18 cellular contexts compared by ENCODE assay signal in the genomic region with DNA sequence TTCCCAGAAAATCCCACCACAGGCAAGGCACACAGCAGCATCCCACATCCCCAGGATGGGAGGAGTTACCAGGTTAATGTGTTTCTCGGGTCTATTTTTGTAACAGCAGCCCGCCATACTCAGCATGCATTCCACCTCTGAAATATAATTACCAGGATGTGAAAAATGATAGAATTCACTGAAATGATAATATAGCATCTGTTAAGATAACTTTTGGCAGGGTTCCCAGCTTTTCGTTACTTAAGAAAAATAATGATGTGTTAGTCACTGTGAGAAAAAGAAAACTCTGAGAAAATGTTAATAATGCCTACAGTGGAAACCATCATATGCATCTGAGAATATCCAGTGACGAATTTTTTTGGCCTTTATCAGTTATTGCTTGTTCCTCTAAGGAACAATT.
DNase-seq lines count a peak whose midpoint lies in the region; ATAC-seq and TF ChIP-seq lines count a peak whose summit lies in the region.
"Had no signal": no experiment of that assay in that cellular context is flagged by ENCODE, and none has a peak within 500 bp of the region (broad histone marks: within the 10 kb centered on the region; RNA-seq: fewer than 3 reads in every experiment).

No MANE protein-coding gene starts in this region.

- H3K4me2 ChIP-seq in PC-3 (ENCODE audit: low read length): no peak overlapping the region

- no peak overlapping the region for H3K9ac ChIP-seq in PC-3 (ENCODE audit: low read length)

- no peaks in the 10 kb centered on the region for H3K36me3 Mint-ChIP-seq in T-helper 17 cell (ENCODE audit: low read depth)

- no peaks in the 10 kb centered on the region for H3K4me1 Mint-ChIP-seq in T-helper 17 cell
- H3K4me1 Mint-ChIP-seq: nephron progenitor cell had no signal

- H3K4me3 Mint-ChIP-seq in T-helper 17 cell: no peak overlapping the region
- H3K4me3 Mint-ChIP-seq: nephron progenitor cell had no signal

- H2AFZ ChIP-seq in PC-3 (ENCODE audit: low read length): no peak overlapping the region

- H3K27ac Mint-ChIP-seq in T-helper 17 cell: no peak overlapping the region
- H3K27ac Mint-ChIP-seq: nephron progenitor cell had no signal

- H3K4me1 ChIP-seq in PC-3 (ENCODE audit: insufficient read depth, low read length): no peaks in the 10 kb centered on the region

- ATAC-seq in PC-3 (no peak), HG03439 (IDR thresholded peaks at IDR 0.05; ENCODE audit: unreplicated experiment) (no peak), T-helper 17 cell (no peak)
- ATAC-seq: HepG2, sciatic nerve had no signal

- no peak overlapping the region for H3K27ac ChIP-seq in PC-3 (ENCODE audit: low read length)
- H3K27ac ChIP-seq: 22Rv1, cardiac muscle cell had no signal

- no peaks in the 10 kb centered on the region for H3K36me3 ChIP-seq in PC-3 (ENCODE audit: low read depth, low read length)
- H3K36me3 ChIP-seq: cardiac muscle cell had no signal

- POLR2A ChIA-PET in PC-3 (lab: Charles Lee; ENCODE audit: unreplicated experiment): no interaction called here

- TF ChIP-seq CTCF in PC-3 (conservative IDR thresholded peaks at IDR 0.05; ENCODE audit: low read depth, low read length) (no peak), fibroblast of mammary gland (conservative IDR thresholded peaks at IDR 0.05; ENCODE audit: control insufficient read depth, insufficient read depth, low read depth, low read length) (no peak), retinal pigment epithelial cell (conservative IDR thresholded peaks at IDR 0.05; ENCODE audit: low read depth, low read length) (no peak)

- H3K27me3 ChIP-seq in PC-3 (ENCODE audit: low read length): no peaks in the 10 kb centered on the region
- H3K27me3 ChIP-seq: cardiac muscle cell had no signal

- no peaks in the 10 kb centered on the region for H3F3A ChIP-seq in PC-3 (ENCODE audit: low read length, unreplicated experiment)

- no peak overlapping the region for H3K4me3 ChIP-seq in PC-3 (ENCODE audit: low read length)
- H3K4me3 ChIP-seq in fibroblast of mammary gland (ENCODE audit: control insufficient read depth, low read depth, low read length): no peak overlapping the region
- no peak overlapping the region for H3K4me3 ChIP-seq in retinal pigment epithelial cell (ENCODE audit: low read length)
- H3K4me3 ChIP-seq: cardiac muscle cell had no signal

- DNase-seq in DMS 273 (lab: John Stamatoyannopoulos, UW; ENCODE audit: unreplicated experiment) (peak; percentile 51), DMS 273 treated with DMSO at 0.1 percent for 48 hours (lab: John Stamatoyannopoulos, UW) (no peak), PC-3 (peak; percentile 13), fibroblast of mammary gland (ENCODE audit: low read depth) (peak; percentile 58), retinal pigment epithelial cell (ENCODE audit: low read depth) (peak; percentile 68), T-helper 17 cell (no peak)
- no peak for DNase-seq in activated naive CD4-positive, alpha-beta T cell (lab: John Stamatoyannopoulos, UW)
- DNase-seq: activated CD4-positive, alpha-beta T cell treated with anti-CD3 and anti-CD28 coated beads, Interleukin-2, amount 50 U/mL, for 4 hours; activated effector memory CD4-positive, alpha-beta T cell treated with Interleukin-2 at 50 U/mL for 16 hours; NCI-H526 treated with DMSO at 0.1 percent for 48 hours; nephron progenitor cell; stimulated activated naive CD4-positive, alpha-beta T cell treated with Interleukin-2 at 50 U/mL for 16 hours; T1000 had no signal

- CTCF ChIA-PET in PC-3 (lab: Charles Lee): no interaction called here

- no peaks in the 10 kb centered on the region for H3K9me2 ChIP-seq in PC-3 (replicated peaks; ENCODE audit: low read length)

- BruUV-seq in PC-3 (replicated peaks; lab: Mats Ljungman, UMichigan): no TSS peak

- H3K79me2 ChIP-seq in PC-3 (ENCODE audit: low read length): no peaks in the 10 kb centered on the region

- H4K20me1 ChIP-seq in PC-3 (ENCODE audit: low read length): no peaks in the 10 kb centered on the region

- no peaks in the 10 kb centered on the region for H3K27me3 Mint-ChIP-seq in T-helper 17 cell

- intact Hi-C loops in PC-3 (cut with micrococcal nuclease): no loop called here

- H3K9me3 ChIP-seq in PC-3 (ENCODE audit: low read length) (no peaks in the 10 kb centered on the region), T-helper 17 cell (ENCODE audit: control insufficient read depth, low read length, poor library complexity, severe bottlenecking) (no peaks in the 10 kb centered on the region)

Comparison
In these comparisons a context has a peak if more than half of its experiments do, and no peak if none do; other contexts are left out.
1. DNase-seq: peak in DMS 273 (single experiment), PC-3 (single experiment), fibroblast of mammary gland (single experiment) and retinal pigment epithelial cell (single experiment); none in DMS 273 treated with DMSO at 0.1 percent for 48 hours (single experiment), activated naive CD4-positive, alpha-beta T cell (0 of 4) and T-helper 17 cell (0 of 3).